1 cellular context compared by ENCODE assay signal in genomic region chr17:62065611-62066468, GRCh38.
TF ChIP-seq lines count a peak whose summit lies in the region.

No MANE protein-coding gene starts in this region.

TF ChIP-seq in K562, 482 proteins besides CTCF, POLR2A, EP300 and RAD21 (continued from another document):
- TF ChIP-seq HES1 (IDR thresholded peaks at IDR 0.05; ENCODE audit: low read depth) (no peak), WHSC1 (IDR thresholded peaks at IDR 0.05; ENCODE audit: low read length) (no peak), ELF2 (CRISPR knock-in tag; IDR thresholded peaks at IDR 0.05) (0 out of 2 replicates have a peak, but pooled peaks have one; percentile 46), ZNF699 (CRISPR knock-in tag; IDR thresholded peaks at IDR 0.05; ENCODE audit: insufficient replicate concordance) (no peak), ELK1 (CRISPR knock-in tag; IDR thresholded peaks at IDR 0.05) (no peak), CBFA2T3 (IDR thresholded peaks at IDR 0.05) (no peak), CGGBP1 (CRISPR knock-in tag; IDR thresholded peaks at IDR 0.05) (0 out of 2 replicates have a peak, but pooled peaks have one; percentile 60), ZNF766 (CRISPR knock-in tag; conservative IDR thresholded peaks at IDR 0.05) (no peak)
